Comparison of ENCODE assay signal across 21 cellular contexts in genomic region chr14:58954874-58955273, GRCh38.
A peak's percentile ranks its signal among the peaks of the same experiment; 100 is the strongest.
DNase-seq lines count a peak whose midpoint lies in the region; ATAC-seq, FAIRE-seq and TF ChIP-seq lines count a peak whose summit lies in the region.
"Had no signal": no experiment of that assay in that cellular context is flagged by ENCODE, and none has a peak within 500 bp of the region (broad histone marks: within the 10 kb centered on the region; RNA-seq: fewer than 3 reads in every experiment).

No MANE protein-coding gene starts in this region.

- no peak overlapping the region for H3K4me2 ChIP-seq in H1 (ENCODE audit: insufficient read depth in 1 of 2, low read depth in 2 of 2, low read length in 2 of 2)

- H3K36me3 ChIP-seq in H1 (ENCODE audit: control insufficient read depth in 2 of 4, insufficient read depth in 4 of 4, low read length in 3 of 4): no peaks in the 10 kb centered on the region
- no peaks in the 10 kb centered on the region for H3K36me3 ChIP-seq in upper lobe of right lung
- H3K36me3 ChIP-seq: adrenal gland, BE2C, gastrocnemius medialis, HAP-1, lower lobe of right lung, SJCRH30 had no signal

- H3K23me2 ChIP-seq in H1 (ENCODE audit: low read depth, low read length): peaks cover 5% of the 10 kb centered on the region; the same call in 1 of the 2 replicates

- WGBS in H1 (ENCODE audit: extremely low coverage in 1 of 2, insufficient coverage in 1 of 2, insufficient read length in 1 of 2, insufficient replicate concordance in 2 of 2, low coverage in 1 of 2, low lambda C conversion rate in 2 of 2, missing lambda C conversion rate in 1 of 2), 2 experiments: 54% methylated on average over 1 of the region's 1 CpG; no CpG with 5 or more reads in 1 of the 2 experiments

- no peak overlapping the region for H2BK120ac ChIP-seq in H1 (replicated peaks; ENCODE audit: low read depth, low read length)

- 0 out of 2 replicates have a peak overlapping the region, but pooled peaks have one; percentile 14 for H2AFZ ChIP-seq in H1 (ENCODE audit: low read length)

- no peak overlapping the region for H3K4me3 ChIP-seq in H1 (ENCODE audit: extremely low read depth in 1 of 4, insufficient read depth in 2 of 4, low read depth in 3 of 4, low read length in 4 of 4)
- no peak overlapping the region for H3K4me3 ChIP-seq in upper lobe of right lung
- H3K4me3 ChIP-seq: adrenal gland, gastrocnemius medialis, HAP-1, lower lobe of right lung, SJCRH30 had no signal

- intact Hi-C loops in upper lobe of right lung (cut with DNase I): no loop called here

- FAIRE-seq in H1 (lab: Jason Lieb, UNC): no peak

- CTCF ChIA-PET in H1 (lab: Charles Lee; ENCODE audit: partially characterized antibody): interaction anchor here (0.6 to 1.2 kb wide), 4 partner anchors 15 to 274 kb away, joined by 3 to 4 read pairs (median 3); no protein-coding TSS in a partner anchor

- TF ChIP-seq POLR2A in H1 (IDR thresholded peaks at IDR 0.05; ENCODE audit: control extremely low read depth in 1 of 2, low read depth in 2 of 2, low read length in 2 of 2): no peak

- no peak for DNase-seq in H1 (ENCODE audit: low read depth in 1 of 2, low spot score in 2 of 2)
- no peak for DNase-seq in upper lobe of right lung
- DNase-seq in activated CD4-positive, alpha-beta T cell treated with anti-CD3 and anti-CD28 coated beads, Interleukin-2, amount 50 U/mL, for 1 hour: no peak
- DNase-seq: activated CD4-positive, alpha-beta T cell treated with anti-CD3 and anti-CD28 coated beads, Interleukin-2, amount 10 ng/mL, durations not matched to agents 24 days and 14 days; adrenal gland; BE2C; cerebellar nuclear complex; DMS 273 treated with DMSO at 0.1 percent for 48 hours; gastrocnemius medialis; lower lobe of right lung; NCI-H187; NCI-H510A; SJCRH30; stimulated activated CD4-positive, alpha-beta T cell treated with anti-CD3 and anti-CD28 coated beads, Interleukin-1b, Interleukin-23, amount 100 ng/mL, for 48 hours; T-helper 9 cell had no signal

- no peak overlapping the region for H3K18ac ChIP-seq in H1 (ENCODE audit: extremely low read depth, low read length)

- POLR2A ChIA-PET in H1 (lab: Charles Lee; ENCODE audit: partially characterized antibody): no interaction called here

- no peak overlapping the region for H4K5ac ChIP-seq in H1 (ENCODE audit: insufficient read length, low read depth, low read length)

- peaks cover 0 to 10% (median 1%) of the 10 kb centered on the region in 4 experiments; a peak in 2 of 7 replicates for H3K4me1 ChIP-seq in H1 (replicated peaks in 1 of 4; ENCODE audit: control insufficient read depth in 3 of 4, insufficient read depth in 4 of 4, low read length in 3 of 4)
- H3K4me1 ChIP-seq in upper lobe of right lung: no peaks in the 10 kb centered on the region
- H3K4me1 ChIP-seq: BE2C, HAP-1, lower lobe of right lung, SJCRH30 had no signal

- no peak overlapping the region for H3K9ac ChIP-seq in H1 (replicated peaks in 1 of 4; ENCODE audit: extremely low read depth in 1 of 4, low read depth in 3 of 4, low read length in 3 of 4)

- no peak for TF ChIP-seq EP300 in H1 (IDR thresholded peaks at IDR 0.05; ENCODE audit: borderline replicate concordance in 1 of 2, low read depth in 2 of 2, low read length in 2 of 2)

- TF ChIP-seq CTCF in H1 (IDR thresholded peaks at IDR 0.05; ENCODE audit: control extremely low read depth in 1 of 3, insufficient read depth in 1 of 3, low read depth in 1 of 3, low read length in 3 of 3): no peak
- TF ChIP-seq CTCF in upper lobe of right lung (IDR thresholded peaks at IDR 0.05): no peak

- H3K9me3 ChIP-seq in H1 (ENCODE audit: insufficient read depth in 2 of 2, low read depth in 1 of 2, low read length in 1 of 2): peaks cover 0 to 4% of the 10 kb centered on the region in 2 experiments; a peak in 1 of 4 replicates
- no peaks in the 10 kb centered on the region for H3K9me3 ChIP-seq in upper lobe of right lung
- H3K9me3 ChIP-seq: adrenal gland, BE2C, gastrocnemius medialis, HAP-1, lower lobe of right lung, SJCRH30 had no signal

- H2BK15ac ChIP-seq in H1 (ENCODE audit: low read length): no peak overlapping the region

- no peaks in the 10 kb centered on the region for H3K27me3 ChIP-seq in H1 (replicated peaks in 1 of 4; ENCODE audit: control insufficient read depth in 3 of 4, extremely low read depth in 1 of 4, insufficient read depth in 3 of 4, low read length in 3 of 4)
- H3K27me3 ChIP-seq in upper lobe of right lung: no peaks in the 10 kb centered on the region
- H3K27me3 ChIP-seq: adrenal gland, BE2C, gastrocnemius medialis, SJCRH30 had no signal

- no peaks in the 10 kb centered on the region for H4K20me1 ChIP-seq in H1 (replicated peaks in 1 of 2; ENCODE audit: control insufficient read depth in 1 of 2, insufficient read depth in 2 of 2, low read length in 2 of 2)

- no peak overlapping the region for H3K23ac ChIP-seq in H1 (ENCODE audit: insufficient read length)

- no peak overlapping the region for H2BK12ac ChIP-seq in H1 (ENCODE audit: low read depth, low read length)

- ATAC-seq in GM21529 (IDR thresholded peaks at IDR 0.05; ENCODE audit: unreplicated experiment) (peak; percentile 54), HG03378 (IDR thresholded peaks at IDR 0.05; ENCODE audit: unreplicated experiment) (peak; percentile 30), upper lobe of right lung (no peak), HG03439 (IDR thresholded peaks at IDR 0.05; ENCODE audit: unreplicated experiment) (no peak), HG03039 (IDR thresholded peaks at IDR 0.05; ENCODE audit: unreplicated experiment) (no peak)
- ATAC-seq: gastrocnemius medialis, lower lobe of right lung had no signal

- no peak overlapping the region for H4K91ac ChIP-seq in H1 (replicated peaks; ENCODE audit: insufficient read length, low read length)

- no peak for TF ChIP-seq RAD21 in H1 (IDR thresholded peaks at IDR 0.05 in 1 of 2, conservative IDR thresholded peaks at IDR 0.05 in 1 of 2; ENCODE audit: low read depth in 2 of 2, low read length in 2 of 2)

- H3K79me1 ChIP-seq in H1 (ENCODE audit: low read depth, low read length): no peaks in the 10 kb centered on the region

- no peak overlapping the region for H3K4ac ChIP-seq in H1 (replicated peaks; ENCODE audit: insufficient read length, low read depth, low read length)

- H3K27ac ChIP-seq in H1 (ENCODE audit: low read depth, low read length) (no peak overlapping the region), upper lobe of right lung (peak overlapping the region; percentile 12)
- H3K27ac ChIP-seq: adrenal gland, epithelial cell of prostate, gastrocnemius medialis, lower lobe of right lung, SJCRH30 had no signal

- no peak overlapping the region for H3K14ac ChIP-seq in H1 (ENCODE audit: insufficient read length)

- no peak overlapping the region for H2BK5ac ChIP-seq in H1 (ENCODE audit: low read depth, low read length)

- no peak overlapping the region for H4K8ac ChIP-seq in H1 (ENCODE audit: extremely low read depth, insufficient read depth, low read length)

- H2BK20ac ChIP-seq in H1 (ENCODE audit: low read length): no peak overlapping the region

- H3K56ac ChIP-seq in H1 (replicated peaks; ENCODE audit: insufficient read length, low read depth, low read length): no peak overlapping the region

- no peaks in the 10 kb centered on the region for H3K79me2 ChIP-seq in H1 (ENCODE audit: control insufficient read depth in 1 of 2, insufficient read depth in 2 of 2, low read length in 2 of 2)

- no peak overlapping the region for H2AK5ac ChIP-seq in H1 (ENCODE audit: low read depth, low read length)

TF ChIP-seq in H1, 55 proteins besides CTCF, POLR2A, EP300 and RAD21:
- no peak for TF ChIP-seq SIX5 (IDR thresholded peaks at IDR 0.05; ENCODE audit: low read depth, low read length)
- no peak for TF ChIP-seq HDAC6 (IDR thresholded peaks at IDR 0.05; ENCODE audit: low read depth, low read length)
- no peak for TF ChIP-seq POLR2AphosphoS5 (IDR thresholded peaks at IDR 0.05; ENCODE audit: low read depth, low read length)
- no peak for TF ChIP-seq EZH2 (IDR thresholded peaks at IDR 0.05; ENCODE audit: low read depth, low read length, severe bottlenecking)
- no peak for TF ChIP-seq CHD2 (IDR thresholded peaks at IDR 0.05; ENCODE audit: low read length)
- no peak for TF ChIP-seq RXRA (IDR thresholded peaks at IDR 0.05; ENCODE audit: insufficient read depth, low read depth, low read length)
- no peak for TF ChIP-seq RFX5 (IDR thresholded peaks at IDR 0.05; ENCODE audit: borderline replicate concordance, low read depth, low read length)
- TF ChIP-seq JUND (IDR thresholded peaks at IDR 0.05; ENCODE audit: low read length): no peak
- no peak for TF ChIP-seq GTF2F1 (IDR thresholded peaks at IDR 0.05; ENCODE audit: borderline replicate concordance, low read depth, low read length)
- TF ChIP-seq TEAD4 (IDR thresholded peaks at IDR 0.05; ENCODE audit: low read depth, low read length): no peak
- TF ChIP-seq GABPA (IDR thresholded peaks at IDR 0.05; ENCODE audit: borderline replicate concordance, insufficient read depth, low read length): no peak
- no peak for TF ChIP-seq ATF3 (IDR thresholded peaks at IDR 0.05; ENCODE audit: insufficient read depth, low read depth, low read length)
- no peak for TF ChIP-seq SUZ12 (IDR thresholded peaks at IDR 0.05; ENCODE audit: low read length)
- no peak for TF ChIP-seq SP2 (IDR thresholded peaks at IDR 0.05; ENCODE audit: low read length)
- no peak for TF ChIP-seq USF2 (IDR thresholded peaks at IDR 0.05; ENCODE audit: low read length)
- no peak for TF ChIP-seq CREB1 (IDR thresholded peaks at IDR 0.05)

Comparison
In these comparisons a context has a peak if more than half of its experiments do, and no peak if none do; other contexts are left out.
1. ATAC-seq: peak in GM21529 (single experiment) and HG03378 (single experiment); none in upper lobe of right lung (single experiment), HG03439 (single experiment) and HG03039 (single experiment).